Comparison of ENCODE assay signal across 10 cellular contexts in the genomic region with DNA sequence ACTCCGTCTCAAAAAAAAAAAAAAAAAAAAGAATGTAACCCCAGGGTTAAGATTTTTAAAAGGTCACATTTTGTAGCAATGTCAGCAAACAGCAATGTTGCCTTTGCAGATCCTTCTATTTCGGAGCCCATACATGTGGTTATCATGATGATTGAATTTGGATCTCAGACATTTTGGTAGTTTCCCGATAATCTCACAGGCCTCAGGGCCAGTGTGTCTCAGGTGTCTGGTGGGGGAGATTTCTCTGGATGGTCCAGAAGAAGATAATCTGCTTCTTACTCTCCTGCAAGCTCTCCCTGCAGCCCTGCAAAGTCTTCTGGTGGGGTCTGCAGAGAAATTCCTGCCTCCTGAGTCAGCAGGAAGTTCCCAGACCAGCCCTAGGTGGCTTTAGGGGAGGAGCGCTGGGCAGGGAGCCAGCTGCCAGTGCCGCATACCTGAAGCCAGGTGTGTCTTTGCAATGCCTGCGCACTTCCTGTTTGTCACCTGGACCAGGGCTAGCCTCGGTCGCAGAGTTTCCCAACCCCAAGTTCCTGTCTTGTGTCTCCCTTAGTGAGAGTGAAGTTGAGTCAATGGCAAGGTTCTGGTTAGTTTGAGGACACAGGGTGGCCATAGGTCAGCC. TPM values are rescaled to one million over a fixed set of nuclear protein-coding genes. Genes with fewer than 3 reads are reported as not detected.
DNase-seq lines count a peak whose midpoint lies in the region; ATAC-seq and TF ChIP-seq lines count a peak whose summit lies in the region.
"Had no signal": no experiment of that assay in that cellular context is flagged by ENCODE, and none has a peak within 500 bp of the region (broad histone marks: within the 10 kb centered on the region; RNA-seq: fewer than 3 reads in every experiment).

No MANE protein-coding gene starts in this region.

- intact Hi-C loops in vagina (cut with DNase I): no loop called here
- intact Hi-C loops in heart right ventricle (cut with DNase I): loop anchor here in 2 of 10 donors (10.0 kb wide), 1 partner anchor 131 kb away; no protein-coding TSS in a partner anchor

- no peaks in the 10 kb centered on the region for H3K27me3 Mint-ChIP-seq in activated naive CD4-positive, alpha-beta T cell treated with anti-CD3 and anti-CD28 coated beads, Interleukin-2, amount 10 ng/mL, durations not matched to agents 7 days and 5 days
- H3K27me3 Mint-ChIP-seq in activated CD4-positive, alpha-beta memory T cell treated with anti-CD3 and anti-CD28 coated beads, Interleukin-2, amount 10 ng/mL, durations not matched to agents 7 days and 5 days: no peaks in the 10 kb centered on the region

- POLR2A ChIA-PET in activated CD4-positive, alpha-beta memory T cell treated with anti-CD3 and anti-CD28 coated beads, Interleukin-2, amount 10 ng/mL, durations not matched to agents 7 days and 5 days (lab: Charles Lee): interaction anchor here (1.3 to 1.4 kb wide), 2 partner anchors 27 to 29 kb away, joined by 4 to 5 read pairs; partner anchors contain the start of gene GPR108

- no peak for TF ChIP-seq POLR2A in vagina (IDR thresholded peaks at IDR 0.05)

- TF ChIP-seq CTCF in vagina (IDR thresholded peaks at IDR 0.05) (no peak), brain microvascular endothelial cell (IDR thresholded peaks at IDR 0.05; ENCODE audit: low read depth, low read length, missing control alignments) (no peak), heart right ventricle (IDR thresholded peaks at IDR 0.05) (no peak)

- peaks cover 22% of the 10 kb centered on the region for H3K36me3 Mint-ChIP-seq in activated naive CD4-positive, alpha-beta T cell treated with anti-CD3 and anti-CD28 coated beads, Interleukin-2, amount 10 ng/mL, durations not matched to agents 7 days and 5 days
- peaks cover 15% of the 10 kb centered on the region for H3K36me3 Mint-ChIP-seq in activated CD4-positive, alpha-beta memory T cell treated with anti-CD3 and anti-CD28 coated beads, Interleukin-2, amount 10 ng/mL, durations not matched to agents 7 days and 5 days (ENCODE audit: low read depth)

- in situ Hi-C loops in brain microvascular endothelial cell (cut with HindIII; ENCODE audit: low pct_ligation_motif_present, low sequenced_read_pairs): no loop called here

- peaks cover 49% of the 10 kb centered on the region for H3K4me1 Mint-ChIP-seq in activated naive CD4-positive, alpha-beta T cell treated with anti-CD3 and anti-CD28 coated beads, Interleukin-2, amount 10 ng/mL, durations not matched to agents 7 days and 5 days
- H3K4me1 Mint-ChIP-seq in activated CD4-positive, alpha-beta memory T cell treated with anti-CD3 and anti-CD28 coated beads, Interleukin-2, amount 10 ng/mL, durations not matched to agents 7 days and 5 days: peaks cover 43% of the 10 kb centered on the region

- 28 to 35% methylated on average over 8 of the region's 8 CpGs for WGBS in heart right ventricle, 2 donors

- no peaks in the 10 kb centered on the region for H3K9me3 ChIP-seq in vagina
- no peaks in the 10 kb centered on the region for H3K9me3 ChIP-seq in heart right ventricle
- H3K9me3 ChIP-seq: ovary had no signal

- H3K4me1 ChIP-seq in vagina: peaks cover 11% of the 10 kb centered on the region
- peaks cover 3 to 34% (median 21%) of the 10 kb centered on the region in 9 donors for H3K4me1 ChIP-seq in heart right ventricle

- H3K9me3 Mint-ChIP-seq in activated naive CD4-positive, alpha-beta T cell treated with anti-CD3 and anti-CD28 coated beads, Interleukin-2, amount 10 ng/mL, durations not matched to agents 7 days and 5 days: no peaks in the 10 kb centered on the region
- no peaks in the 10 kb centered on the region for H3K9me3 Mint-ChIP-seq in activated CD4-positive, alpha-beta memory T cell treated with anti-CD3 and anti-CD28 coated beads, Interleukin-2, amount 10 ng/mL, durations not matched to agents 7 days and 5 days

- peak overlapping the region; percentile 86 for H3K4me3 Mint-ChIP-seq in activated naive CD4-positive, alpha-beta T cell treated with anti-CD3 and anti-CD28 coated beads, Interleukin-2, amount 10 ng/mL, durations not matched to agents 7 days and 5 days
- H3K4me3 Mint-ChIP-seq in activated CD4-positive, alpha-beta memory T cell treated with anti-CD3 and anti-CD28 coated beads, Interleukin-2, amount 10 ng/mL, durations not matched to agents 7 days and 5 days: peak overlapping the region; percentile 88

- peak; percentile 42 for DNase-seq in activated naive CD4-positive, alpha-beta T cell treated with anti-CD3 and anti-CD28 coated beads, Interleukin-2, amount 10 ng/mL, durations not matched to agents 7 days and 5 days
- DNase-seq in activated naive CD4-positive, alpha-beta T cell treated with anti-CD3 and anti-CD28 coated beads, Interleukin-2, amount 50 U/mL, for 16 hours: no peak
- no peak for DNase-seq in activated CD4-positive, alpha-beta memory T cell treated with anti-CD3 and anti-CD28 coated beads, Interleukin-2, amount 10 ng/mL, durations not matched to agents 7 days and 5 days
- DNase-seq in kidney glomerular epithelial cell (lab: John Stamatoyannopoulos, UW) (peak; percentile 35), vagina (ENCODE audit: extremely low spot score in 2 of 2) (no peak), NOMO-1 treated with DMSO at 0.1 percent for 48 hours (lab: John Stamatoyannopoulos, UW; ENCODE audit: unreplicated experiment) (no peak), brain microvascular endothelial cell (no peak), heart right ventricle (no peak)
- DNase-seq: ovary had no signal

- CTCF ChIA-PET in activated naive CD4-positive, alpha-beta T cell treated with anti-CD3 and anti-CD28 coated beads, Interleukin-2, amount 10 ng/mL, durations not matched to agents 7 days and 5 days (lab: Charles Lee): interaction anchor here (1.0 kb wide), 1 partner anchor 98 kb away, joined by 6 read pairs; no protein-coding TSS in a partner anchor
- CTCF ChIA-PET in activated CD4-positive, alpha-beta memory T cell treated with anti-CD3 and anti-CD28 coated beads, Interleukin-2, amount 10 ng/mL, durations not matched to agents 7 days and 5 days (lab: Charles Lee): interaction anchor here (1.3 to 1.9 kb wide), 3 partner anchors 28 to 96 kb away, joined by 3 to 6 read pairs (median 3); partner anchors contain the start of gene GPR108

- H3K4me3 ChIP-seq in vagina: peak overlapping the region in 1 of 2 donors; percentile 48
- H3K4me3 ChIP-seq in brain microvascular endothelial cell (ENCODE audit: low read depth, low read length): no peak overlapping the region
- no peak overlapping the region for H3K4me3 ChIP-seq in heart right ventricle
- H3K4me3 ChIP-seq: ovary had no signal

- peak overlapping the region; percentile 62 for H3K27ac ChIP-seq in vagina
- H3K27ac ChIP-seq in brain microvascular endothelial cell: no peak overlapping the region
- H3K27ac ChIP-seq in heart right ventricle: peak overlapping the region in 1 of 10 donors; percentile 53
- H3K27ac ChIP-seq: ovary had no signal

- no peak for ATAC-seq in heart right ventricle

- no peaks in the 10 kb centered on the region for H3K36me3 ChIP-seq in vagina
- no peaks in the 10 kb centered on the region for H3K36me3 ChIP-seq in brain microvascular endothelial cell (replicated peaks)
- H3K36me3 ChIP-seq in heart right ventricle: no peaks in the 10 kb centered on the region
- H3K36me3 ChIP-seq: ovary had no signal

- peak overlapping the region; percentile 90 for H3K27ac Mint-ChIP-seq in activated naive CD4-positive, alpha-beta T cell treated with anti-CD3 and anti-CD28 coated beads, Interleukin-2, amount 10 ng/mL, durations not matched to agents 7 days and 5 days
- H3K27ac Mint-ChIP-seq in activated CD4-positive, alpha-beta memory T cell treated with anti-CD3 and anti-CD28 coated beads, Interleukin-2, amount 10 ng/mL, durations not matched to agents 7 days and 5 days: peak overlapping the region; percentile 89

- peaks cover 6% of the 10 kb centered on the region for H3K27me3 ChIP-seq in vagina
- H3K27me3 ChIP-seq in brain microvascular endothelial cell (replicated peaks): no peaks in the 10 kb centered on the region
- peaks cover 7 to 63% (median 34%) of the 10 kb centered on the region in 7 donors for H3K27me3 ChIP-seq in heart right ventricle

RNA-seq across cellular contexts. Expression of gene SH2D3A, which starts 1.4 kb away (rescaled TPM):
- total RNA-seq in activated CD4-positive, alpha-beta memory T cell treated with anti-CD3 and anti-CD28 coated beads, Interleukin-2, amount 10 ng/mL, durations not matched to agents 7 days and 5 days: 10 to 100 TPM; 26.4 to 28.1 TPM
- 21.9 TPM for total RNA-seq in vagina
- total RNA-seq in heart right ventricle: under 1 TPM in 5 of 10 donors, not detected in 5; 0.16 to 0.79 (median 0.36) TPM
- polyA plus RNA-seq in heart right ventricle: under 1 TPM; 0.17 to 0.37 TPM

RNA-seq across cellular contexts. Expression of gene VAV1, which starts 6.7 kb away (rescaled TPM):
- total RNA-seq in activated CD4-positive, alpha-beta memory T cell treated with anti-CD3 and anti-CD28 coated beads, Interleukin-2, amount 10 ng/mL, durations not matched to agents 7 days and 5 days: 100 to 1,000 TPM; 105 to 107 TPM
- total RNA-seq in vagina: 5.9 TPM
- total RNA-seq in heart right ventricle: 10 to 100 TPM in 1 of 10 donors, 1 to 10 TPM in 6, under 1 TPM in 3; 0.45 to 11.0 (median 1.4) TPM
- 1 to 10 TPM in 1 of 2 donors, under 1 TPM in 1; 0.70 to 1.3 TPM for polyA plus RNA-seq in heart right ventricle
- total RNA-seq: G401 had no signal

RNA-seq across cellular contexts. Expression of gene TRIP10, which starts 26.4 kb away (rescaled TPM):
- total RNA-seq in activated CD4-positive, alpha-beta memory T cell treated with anti-CD3 and anti-CD28 coated beads, Interleukin-2, amount 10 ng/mL, durations not matched to agents 7 days and 5 days: 10 to 100 TPM; 17.6 to 19.5 TPM
- total RNA-seq in vagina (129 TPM), heart right ventricle (100 to 1,000 TPM in 1 of 10 donors, 10 to 100 TPM in 9; 60.6 to 152 (median 73.5) TPM)
- 100 to 1,000 TPM in 1 of 2 donors, 10 to 100 TPM in 1; 93.7 to 314 TPM for polyA plus RNA-seq in heart right ventricle

RNA-seq across cellular contexts. Expression of gene GPR108, which starts 28.5 kb away (rescaled TPM):
- total RNA-seq in activated CD4-positive, alpha-beta memory T cell treated with anti-CD3 and anti-CD28 coated beads, Interleukin-2, amount 10 ng/mL, durations not matched to agents 7 days and 5 days: 100 to 1,000 TPM; 105 to 107 TPM
- total RNA-seq in vagina (62.9 TPM), heart right ventricle (10 to 100 TPM; 20.4 to 33.6 (median 21.5) TPM)
- 10 to 100 TPM; 43.1 to 62.0 TPM for polyA plus RNA-seq in heart right ventricle

RNA-seq across cellular contexts. Expression of gene C3, which starts 45.4 kb away (rescaled TPM):
- total RNA-seq in activated CD4-positive, alpha-beta memory T cell treated with anti-CD3 and anti-CD28 coated beads, Interleukin-2, amount 10 ng/mL, durations not matched to agents 7 days and 5 days: under 1 TPM; 0.28 to 0.60 TPM
- total RNA-seq in vagina (1,239 TPM), heart right ventricle (100 to 1,000 TPM in 5 of 10 donors, 10 to 100 TPM in 5; 23.0 to 438 (median 111) TPM)
- polyA plus RNA-seq in heart right ventricle: 100 to 1,000 TPM; 275 to 475 TPM

Comparison
In these comparisons a context has a peak if more than half of its experiments do, and no peak if none do; other contexts are left out.
1. DNase-seq: peak in activated naive CD4-positive, alpha-beta T cell treated with anti-CD3 and anti-CD28 coated beads, Interleukin-2, amount 10 ng/mL, durations not matched to agents 7 days and 5 days (single experiment) and kidney glomerular epithelial cell (single experiment); none in activated naive CD4-positive, alpha-beta T cell treated with anti-CD3 and anti-CD28 coated beads, Interleukin-2, amount 50 U/mL, for 16 hours (single experiment), activated CD4-positive, alpha-beta memory T cell treated with anti-CD3 and anti-CD28 coated beads, Interleukin-2, amount 10 ng/mL, durations not matched to agents 7 days and 5 days (single experiment), vagina (0 of 2), NOMO-1 treated with DMSO at 0.1 percent for 48 hours (single experiment), brain microvascular endothelial cell (single experiment) and heart right ventricle (0 of 2).
2. RNA of gene SH2D3A, which starts 1.4 kb away (total RNA-seq): 26.4 to 28.1 TPM in activated CD4-positive, alpha-beta memory T cell treated with anti-CD3 and anti-CD28 coated beads, Interleukin-2, amount 10 ng/mL, durations not matched to agents 7 days and 5 days and 21.9 TPM in vagina (single experiment); 0.16 to 0.79 TPM in heart right ventricle; every median in the first group is over 10 times any median in the second.
3. RNA of gene VAV1, which starts 6.7 kb away (total RNA-seq): 105 to 107 TPM in activated CD4-positive, alpha-beta memory T cell treated with anti-CD3 and anti-CD28 coated beads, Interleukin-2, amount 10 ng/mL, durations not matched to agents 7 days and 5 days; 5.9 TPM in vagina (single experiment) and 0.45 to 11.0 TPM in heart right ventricle; every median in the first group is over 4 times any median in the second.